ENCODE assay signal across 9 cellular contexts in genomic region chr18:57801379-57802165, GRCh38. TPM values are rescaled to one million over a fixed set of nuclear protein-coding genes. Genes with fewer than 3 reads are reported as not detected.
A peak's percentile ranks its signal among the peaks of the same experiment; 100 is the strongest.
DNase-seq lines count a peak whose midpoint lies in the region; FAIRE-seq and TF ChIP-seq lines count a peak whose summit lies in the region.
"Had no signal": no experiment of that assay in that cellular context is flagged by ENCODE, and none has a peak within 500 bp of the region (broad histone marks: within the 10 kb centered on the region; RNA-seq: fewer than 3 reads in every experiment).

No MANE protein-coding gene starts in this region.

- H3K27me3 ChIP-seq in neural progenitor cell = peaks cover 83% of the 10 kb centered on the region

- H3K9ac ChIP-seq in neural progenitor cell = no peak overlapping the region

- peaks cover 10% of the 10 kb centered on the region for H3K4me1 ChIP-seq in neural progenitor cell

- H3K4me1 Mint-ChIP-seq in neural progenitor cell = peaks cover 21% of the 10 kb centered on the region

- H3K79me2 ChIP-seq in neural progenitor cell (ENCODE audit: low read depth) = no peaks in the 10 kb centered on the region

- DNase-seq in DMS53 treated with DMSO at 0.1 percent for 48 hours (lab: John Stamatoyannopoulos, UW; ENCODE audit: unreplicated experiment) = peak; percentile 76
- peak; percentile 23 to 77 for DNase-seq in NCI-H526 (lab: John Stamatoyannopoulos, UW)
- DNase-seq in epithelial cell of esophagus (ENCODE audit: low read depth) = peak; percentile 29
- peak; percentile 34 for DNase-seq in neural progenitor cell (ENCODE audit: low spot score)
- no peak for DNase-seq in NCI-H1930 (lab: John Stamatoyannopoulos, UW)
- no peak for DNase-seq in frontal cortex (ENCODE audit: low spot score in 2 of 2)
- no peak for DNase-seq in stimulated activated CD4-positive, alpha-beta T cell treated with anti-CD3 and anti-CD28 coated beads, Interleukin-12 subunit alpha, Interleukin-12 subunit beta, amount 100 ng/mL, for 4 hours
- no peak for DNase-seq in SKM-1 treated with dmso at 0.1 percent for 144 hours (lab: John Stamatoyannopoulos, UW; ENCODE audit: unreplicated experiment)

- H3K36me3 ChIP-seq in neural progenitor cell = no peaks in the 10 kb centered on the region

- peaks cover 23% of the 10 kb centered on the region for H4K20me1 ChIP-seq in neural progenitor cell (ENCODE audit: low read depth)

- TF ChIP-seq CTCF in epithelial cell of esophagus (IDR thresholded peaks at IDR 0.05; ENCODE audit: insufficient read depth, low read depth, low read length, missing control alignments) = no peak
- TF ChIP-seq CTCF in neural progenitor cell (IDR thresholded peaks at IDR 0.05) = no peak

- H3K27me3 Mint-ChIP-seq in neural progenitor cell (ENCODE audit: insufficient read depth, low read depth) = peaks cover 48% of the 10 kb centered on the region

- H3K27ac Mint-ChIP-seq in neural progenitor cell = no peak overlapping the region

- H3K27ac ChIP-seq in neural progenitor cell = no peak overlapping the region

- H3K9me3 Mint-ChIP-seq in neural progenitor cell = no peaks in the 10 kb centered on the region

- peak overlapping the region; percentile 80 for H3K4me3 Mint-ChIP-seq in neural progenitor cell

- H3K4me2 ChIP-seq in neural progenitor cell = peak overlapping the region; percentile 99

- no peaks in the 10 kb centered on the region for H3K9me3 ChIP-seq in neural progenitor cell (ENCODE audit: low read depth)

- H3F3A ChIP-seq in neural progenitor cell (ENCODE audit: low read depth) = peaks cover 3% of the 10 kb centered on the region

- peak overlapping the region; percentile 68 for H2AFZ ChIP-seq in neural progenitor cell (replicated peaks)

- no peaks in the 10 kb centered on the region for H3K36me3 Mint-ChIP-seq in neural progenitor cell

- FAIRE-seq in frontal cortex (lab: Jason Lieb, UNC) = no peak

- H3K4me3 ChIP-seq in epithelial cell of esophagus (ENCODE audit: low read length) = peak overlapping the region; percentile 88
- H3K4me3 ChIP-seq in neural progenitor cell = peak overlapping the region; percentile 63

RNA-seq across cellular contexts. Expression of gene ATP8B1, which starts 1.5 kb away (rescaled TPM):
- total RNA-seq in neural progenitor cell (ENCODE audit: low replicate concordance) (0.03 and 0.15 TPM in 2 replicates), frontal cortex (5.7 TPM)
- total RNA-seq: mononuclear cell had no signal

Comparison
In these comparisons a context has a peak if more than half of its experiments do, and no peak if none do; other contexts are left out.
1. DNase-seq: peak in DMS53 treated with DMSO at 0.1 percent for 48 hours (single experiment), NCI-H526 (2 of 2), epithelial cell of esophagus (single experiment) and neural progenitor cell (single experiment); none in NCI-H1930 (0 of 2), frontal cortex (0 of 2), stimulated activated CD4-positive, alpha-beta T cell treated with anti-CD3 and anti-CD28 coated beads, Interleukin-12 subunit alpha, Interleukin-12 subunit beta, amount 100 ng/mL, for 4 hours (single experiment) and SKM-1 treated with dmso at 0.1 percent for 144 hours (single experiment).